In the genomic region with DNA sequence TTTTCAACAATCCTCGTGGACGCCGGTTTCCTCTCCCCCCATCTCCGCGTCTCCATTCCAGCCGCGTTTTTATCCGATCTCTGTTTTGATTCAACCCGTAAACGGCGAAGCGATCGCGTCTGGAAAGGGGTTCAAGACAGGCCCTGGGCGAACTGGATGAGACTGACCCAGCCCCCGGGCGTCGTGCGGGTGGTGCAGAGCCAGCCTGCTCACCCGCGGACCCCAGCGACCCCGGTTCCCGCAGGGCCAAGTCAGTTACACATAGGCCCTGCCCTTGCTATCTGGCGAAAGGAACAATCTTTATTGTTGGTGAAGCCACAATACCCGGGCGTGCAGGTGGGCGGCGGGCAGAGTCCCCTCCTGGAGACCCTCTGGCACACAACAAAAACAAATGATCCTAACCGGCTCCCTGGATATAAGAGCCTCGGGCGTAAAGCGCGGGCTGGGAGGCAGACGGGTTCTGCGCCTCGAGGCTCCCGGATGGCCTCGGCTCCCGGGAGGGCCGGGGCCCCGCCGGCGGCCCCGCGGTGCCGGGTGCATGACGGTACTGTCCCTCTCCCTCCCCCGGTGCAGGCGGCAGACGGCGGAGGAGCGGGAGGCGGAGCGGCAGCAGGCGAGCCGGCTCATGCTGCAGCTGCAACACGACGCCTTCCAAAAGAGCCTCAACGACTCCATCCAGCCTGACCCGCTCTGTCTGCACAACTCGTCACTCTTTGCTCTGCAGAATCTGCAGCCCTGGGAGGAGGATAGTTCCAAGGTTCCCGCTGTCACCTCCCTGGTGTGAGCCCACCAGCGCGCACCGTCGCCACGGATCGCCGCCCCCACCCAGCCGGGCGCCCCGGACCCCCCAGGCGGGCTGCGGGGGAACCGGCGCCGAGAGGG, we compare ENCODE assay signal across 9 cellular contexts. TPM values are rescaled to one million over a fixed set of nuclear protein-coding genes. Genes with fewer than 3 reads are reported as not detected.
DNase-seq lines count a peak whose midpoint lies in the region; ATAC-seq and TF ChIP-seq lines count a peak whose summit lies in the region.
"Had no signal": no experiment of that assay in that cellular context is flagged by ENCODE, and none has a peak within 500 bp of the region (broad histone marks: within the 10 kb centered on the region; RNA-seq: fewer than 3 reads in every experiment).

No MANE protein-coding gene starts in this region.

- peaks cover 77% of the 10 kb centered on the region for H3K4me1 ChIP-seq in suprapubic skin

- peaks cover 97% of the 10 kb centered on the region for H3K27me3 Mint-ChIP-seq in activated naive CD4-positive, alpha-beta T cell treated with anti-CD3 and anti-CD28 coated beads, Interleukin-2, amount 10 ng/mL, durations not matched to agents 7 days and 5 days
- H3K27me3 Mint-ChIP-seq in T-helper 17 cell = peaks cover 62% of the 10 kb centered on the region

- TF ChIP-seq POLR2A in suprapubic skin (IDR thresholded peaks at IDR 0.05) = no peak

- CTCF ChIA-PET in activated naive CD4-positive, alpha-beta T cell treated with anti-CD3 and anti-CD28 coated beads, Interleukin-2, amount 10 ng/mL, durations not matched to agents 7 days and 5 days (lab: Charles Lee) = no interaction called here

- ATAC-seq in T-helper 17 cell = peak; percentile 25
- ATAC-seq in GM21423 (IDR thresholded peaks at IDR 0.05; ENCODE audit: unreplicated experiment) = no peak
- ATAC-seq in HG03520 (IDR thresholded peaks at IDR 0.05; ENCODE audit: unreplicated experiment) = no peak
- no peak for ATAC-seq in GM21786 (IDR thresholded peaks at IDR 0.05; ENCODE audit: unreplicated experiment)

- H3K36me3 Mint-ChIP-seq in activated naive CD4-positive, alpha-beta T cell treated with anti-CD3 and anti-CD28 coated beads, Interleukin-2, amount 10 ng/mL, durations not matched to agents 7 days and 5 days = peaks cover 3% of the 10 kb centered on the region
- peaks cover 11% of the 10 kb centered on the region for H3K36me3 Mint-ChIP-seq in T-helper 17 cell (ENCODE audit: low read depth)

- no peaks in the 10 kb centered on the region for H3K9me3 Mint-ChIP-seq in activated naive CD4-positive, alpha-beta T cell treated with anti-CD3 and anti-CD28 coated beads, Interleukin-2, amount 10 ng/mL, durations not matched to agents 7 days and 5 days

- peak overlapping the region; percentile 71 for H3K27ac Mint-ChIP-seq in activated naive CD4-positive, alpha-beta T cell treated with anti-CD3 and anti-CD28 coated beads, Interleukin-2, amount 10 ng/mL, durations not matched to agents 7 days and 5 days
- no peak overlapping the region for H3K27ac Mint-ChIP-seq in T-helper 17 cell

- no peak for TF ChIP-seq CTCF in suprapubic skin (IDR thresholded peaks at IDR 0.05)

- peak overlapping the region; percentile 35 for H3K4me3 ChIP-seq in suprapubic skin

- H3K4me1 Mint-ChIP-seq in activated naive CD4-positive, alpha-beta T cell treated with anti-CD3 and anti-CD28 coated beads, Interleukin-2, amount 10 ng/mL, durations not matched to agents 7 days and 5 days = peaks cover 18% of the 10 kb centered on the region
- peaks cover 32% of the 10 kb centered on the region for H3K4me1 Mint-ChIP-seq in T-helper 17 cell

- H3K9me3 ChIP-seq in T-helper 17 cell (ENCODE audit: control insufficient read depth, low read length, poor library complexity, severe bottlenecking) (no peaks in the 10 kb centered on the region), suprapubic skin (no peaks in the 10 kb centered on the region)

- H3K27me3 ChIP-seq in suprapubic skin = peaks cover 100% of the 10 kb centered on the region

- no peak overlapping the region for H3K27ac ChIP-seq in suprapubic skin

- DNase-seq in activated naive CD4-positive, alpha-beta T cell treated with anti-CD3 and anti-CD28 coated beads, Interleukin-2, amount 10 ng/mL, durations not matched to agents 7 days and 5 days = no peak
- no peak for DNase-seq in activated naive CD4-positive, alpha-beta T cell treated with Interleukin-2 at 50 U/mL for 16 hours
- DNase-seq in T-helper 17 cell (no peak), iPS-NIHi11 (ENCODE audit: low spot score) (peak; percentile 57), suprapubic skin (ENCODE audit: low spot score in 2 of 2) (peak in 1 of 2 donors; percentile 75)

- H3K36me3 ChIP-seq in suprapubic skin = no peaks in the 10 kb centered on the region

- 2% methylated on average over 51 of the region's 78 CpGs for WGBS in suprapubic skin

- H3K4me3 Mint-ChIP-seq in activated naive CD4-positive, alpha-beta T cell treated with anti-CD3 and anti-CD28 coated beads, Interleukin-2, amount 10 ng/mL, durations not matched to agents 7 days and 5 days = peak overlapping the region; percentile 21
- peak overlapping the region; percentile 71 for H3K4me3 Mint-ChIP-seq in T-helper 17 cell

- no peak for TF ChIP-seq EP300 in suprapubic skin (IDR thresholded peaks at IDR 0.05)

RNA-seq across cellular contexts. Expression of a gene that starts 2.0 kb away (rescaled TPM):
- total RNA-seq in T-helper 17 cell (not detected), suprapubic skin (not detected)
- total RNA-seq: SK-MEL-5 had no signal
